Comparison of ENCODE assay signal across 1 cellular context in the genomic region with DNA sequence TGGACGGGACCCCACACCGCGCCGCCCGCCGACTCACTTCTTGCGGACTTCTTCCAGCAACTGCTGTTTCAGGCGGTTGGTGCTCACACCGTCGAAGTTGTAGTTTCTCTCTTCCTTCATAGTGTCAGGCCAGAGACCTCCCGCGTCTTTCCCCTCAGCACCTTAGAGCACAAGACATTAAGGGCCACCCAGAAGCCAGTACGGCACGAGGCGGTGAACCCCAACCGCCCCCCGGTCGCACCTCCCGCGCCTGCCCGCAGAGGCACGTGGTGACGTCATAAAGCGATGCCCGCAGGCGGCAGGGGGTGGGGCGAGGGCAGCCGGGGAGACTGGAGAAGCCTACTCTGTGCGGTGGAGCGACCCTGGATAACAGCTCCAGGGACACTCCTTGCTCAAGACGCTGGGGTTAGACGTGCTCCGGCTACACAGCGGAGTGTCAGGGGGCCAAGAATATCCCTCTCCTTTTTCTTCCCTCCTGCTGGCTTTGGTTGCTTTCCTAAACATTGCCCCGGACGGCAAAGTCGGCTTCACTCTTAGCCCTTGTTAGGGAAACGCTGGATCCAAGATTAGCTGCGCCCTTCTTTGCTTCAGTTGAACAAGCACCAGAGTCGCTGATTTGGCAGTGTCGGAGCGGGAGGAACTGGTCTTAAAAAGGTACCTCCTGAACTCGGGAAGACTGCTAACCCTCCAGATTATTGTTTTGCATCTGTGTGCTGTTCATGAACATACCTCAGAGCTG.
TF ChIP-seq lines count a peak whose summit lies in the region.

A gene (minus strand): TSS at position 215 of the 739 bp plus-strand sequence. CDS start 95 bp downstream, at position 120.

TF ChIP-seq in HEK293, 187 proteins besides CTCF, POLR2A, EP300 and RAD21 (continued from another document and continues in another):
- TF ChIP-seq KLF8 (tag by site-specific recombination; IDR thresholded peaks at IDR 0.05) = 0 out of 2 replicates have a peak, but pooled peaks have one; percentile 54
- peak; percentile 83; the same call in 1 of the 2 replicates for TF ChIP-seq ZBTB48 (tag by site-specific recombination; IDR thresholded peaks at IDR 0.05)
- TF ChIP-seq BCL11B (tag by site-specific recombination; IDR thresholded peaks at IDR 0.05; ENCODE audit: low read depth) = 0 out of 2 replicates have a peak, but pooled peaks have one; percentile 58
- TF ChIP-seq ZNF843 (tag by site-specific recombination; IDR thresholded peaks at IDR 0.05) = peak; percentile 62; the same call in 1 of the 2 replicates
- TF ChIP-seq, protein P1, sequence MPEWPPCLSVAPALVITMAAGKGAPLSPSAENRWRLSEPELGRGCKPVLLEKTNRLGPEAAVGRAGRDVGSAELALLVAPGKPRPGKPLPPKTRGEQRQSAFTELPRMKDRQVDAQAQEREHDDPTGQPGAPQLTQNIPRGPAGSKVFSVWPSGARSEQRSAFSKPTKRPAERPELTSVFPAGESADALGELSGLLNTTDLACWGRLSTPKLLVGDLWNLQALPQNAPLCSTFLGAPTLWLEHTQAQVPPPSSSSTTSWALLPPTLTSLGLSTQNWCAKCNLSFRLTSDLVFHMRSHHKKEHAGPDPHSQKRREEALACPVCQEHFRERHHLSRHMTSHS (tag by site-specific recombination; IDR thresholded peaks at IDR 0.05) = no peak
- no peak for TF ChIP-seq YY2 (tag by site-specific recombination; IDR thresholded peaks at IDR 0.05)
- TF ChIP-seq FEZF1 (tag by site-specific recombination; IDR thresholded peaks at IDR 0.05) = peak; percentile 33
- 0 out of 2 replicates have a peak, but pooled peaks have one; percentile 17 for TF ChIP-seq ZNF660 (tag by site-specific recombination; IDR thresholded peaks at IDR 0.05)
- no peak for TF ChIP-seq ZNF830 (tag by site-specific recombination; IDR thresholded peaks at IDR 0.05; ENCODE audit: low read depth)
- no peak for TF ChIP-seq ZNF184 (tag by site-specific recombination; IDR thresholded peaks at IDR 0.05)
- peak; percentile 93 for TF ChIP-seq ZNF394 (tag by site-specific recombination; IDR thresholded peaks at IDR 0.05; ENCODE audit: borderline replicate concordance)
- TF ChIP-seq, protein P2, sequence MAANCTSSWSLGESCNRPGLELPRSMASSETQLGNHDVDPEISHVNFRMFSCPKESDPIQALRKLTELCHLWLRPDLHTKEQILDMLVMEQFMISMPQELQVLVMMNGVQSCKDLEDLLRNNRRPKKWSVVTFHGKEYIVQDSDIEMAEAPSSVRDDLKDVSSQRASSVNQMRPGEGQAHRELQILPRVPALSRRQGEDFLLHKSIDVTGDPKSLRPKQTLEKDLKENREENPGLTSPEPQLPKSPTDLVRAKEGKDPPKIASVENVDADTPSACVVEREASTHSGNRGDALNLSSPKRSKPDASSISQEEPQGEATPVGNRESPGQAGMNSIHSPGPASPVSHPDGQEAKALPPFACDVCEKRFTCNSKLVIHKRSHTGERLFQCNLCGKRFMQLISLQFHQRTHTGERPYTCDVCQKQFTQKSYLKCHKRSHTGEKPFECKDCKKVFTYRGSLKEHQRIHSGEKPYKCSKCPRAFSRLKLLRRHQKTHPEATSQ (tag by site-specific recombination; IDR thresholded peaks at IDR 0.05) = peak; percentile 37; the same call in 1 of the 2 replicates
- no peak for TF ChIP-seq RBAK (tag by site-specific recombination; IDR thresholded peaks at IDR 0.05)
- TF ChIP-seq ZNF221 (tag by site-specific recombination; IDR thresholded peaks at IDR 0.05; ENCODE audit: borderline replicate concordance) = no peak
- TF ChIP-seq ZNF169 (tag by site-specific recombination; IDR thresholded peaks at IDR 0.05) = no peak
- TF ChIP-seq ZNF404 (tag by site-specific recombination; IDR thresholded peaks at IDR 0.05) = no peak
- TF ChIP-seq, protein P3, sequence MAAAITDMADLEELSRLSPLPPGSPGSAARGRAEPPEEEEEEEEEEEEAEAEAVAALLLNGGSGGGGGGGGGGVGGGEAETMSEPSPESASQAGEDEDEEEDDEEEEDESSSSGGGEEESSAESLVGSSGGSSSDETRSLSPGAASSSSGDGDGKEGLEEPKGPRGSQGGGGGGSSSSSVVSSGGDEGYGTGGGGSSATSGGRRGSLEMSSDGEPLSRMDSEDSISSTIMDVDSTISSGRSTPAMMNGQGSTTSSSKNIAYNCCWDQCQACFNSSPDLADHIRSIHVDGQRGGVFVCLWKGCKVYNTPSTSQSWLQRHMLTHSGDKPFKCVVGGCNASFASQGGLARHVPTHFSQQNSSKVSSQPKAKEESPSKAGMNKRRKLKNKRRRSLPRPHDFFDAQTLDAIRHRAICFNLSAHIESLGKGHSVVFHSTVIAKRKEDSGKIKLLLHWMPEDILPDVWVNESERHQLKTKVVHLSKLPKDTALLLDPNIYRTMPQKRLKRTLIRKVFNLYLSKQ (tag by site-specific recombination; IDR thresholded peaks at IDR 0.05; ENCODE audit: borderline replicate concordance) = no peak
- peak; percentile 84 for TF ChIP-seq KLF9 (tag by site-specific recombination; IDR thresholded peaks at IDR 0.05; ENCODE audit: low read depth)
- TF ChIP-seq ZFP37 (tag by site-specific recombination; IDR thresholded peaks at IDR 0.05) = peak; percentile 91
- TF ChIP-seq, protein P4, sequence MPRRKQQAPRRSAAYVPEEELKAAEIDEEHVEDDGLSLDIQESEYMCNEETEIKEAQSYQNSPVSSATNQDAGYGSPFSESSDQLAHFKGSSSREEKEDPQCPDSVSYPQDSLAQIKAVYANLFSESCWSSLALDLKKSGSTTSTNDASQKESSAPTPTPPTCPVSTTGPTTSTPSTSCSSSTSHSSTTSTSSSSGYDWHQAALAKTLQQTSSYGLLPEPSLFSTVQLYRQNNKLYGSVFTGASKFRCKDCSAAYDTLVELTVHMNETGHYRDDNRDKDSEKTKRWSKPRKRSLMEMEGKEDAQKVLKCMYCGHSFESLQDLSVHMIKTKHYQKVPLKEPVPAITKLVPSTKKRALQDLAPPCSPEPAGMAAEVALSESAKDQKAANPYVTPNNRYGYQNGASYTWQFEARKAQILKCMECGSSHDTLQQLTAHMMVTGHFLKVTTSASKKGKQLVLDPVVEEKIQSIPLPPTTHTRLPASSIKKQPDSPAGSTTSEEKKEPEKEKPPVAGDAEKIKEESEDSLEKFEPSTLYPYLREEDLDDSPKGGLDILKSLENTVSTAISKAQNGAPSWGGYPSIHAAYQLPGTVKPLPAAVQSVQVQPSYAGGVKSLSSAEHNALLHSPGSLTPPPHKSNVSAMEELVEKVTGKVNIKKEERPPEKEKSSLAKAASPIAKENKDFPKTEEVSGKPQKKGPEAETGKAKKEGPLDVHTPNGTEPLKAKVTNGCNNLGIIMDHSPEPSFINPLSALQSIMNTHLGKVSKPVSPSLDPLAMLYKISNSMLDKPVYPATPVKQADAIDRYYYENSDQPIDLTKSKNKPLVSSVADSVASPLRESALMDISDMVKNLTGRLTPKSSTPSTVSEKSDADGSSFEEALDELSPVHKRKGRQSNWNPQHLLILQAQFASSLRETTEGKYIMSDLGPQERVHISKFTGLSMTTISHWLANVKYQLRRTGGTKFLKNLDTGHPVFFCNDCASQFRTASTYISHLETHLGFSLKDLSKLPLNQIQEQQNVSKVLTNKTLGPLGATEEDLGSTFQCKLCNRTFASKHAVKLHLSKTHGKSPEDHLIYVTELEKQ (tag by site-specific recombination; IDR thresholded peaks at IDR 0.05; ENCODE audit: borderline replicate concordance) = no peak
- TF ChIP-seq ZNF311 (tag by site-specific recombination; IDR thresholded peaks at IDR 0.05; ENCODE audit: borderline replicate concordance) = no peak
- no peak for TF ChIP-seq ZNF621 (tag by site-specific recombination; IDR thresholded peaks at IDR 0.05)
- no peak for TF ChIP-seq ZNF19 (tag by site-specific recombination; IDR thresholded peaks at IDR 0.05; ENCODE audit: low read depth)
- no peak for TF ChIP-seq ZNF266 (tag by site-specific recombination; IDR thresholded peaks at IDR 0.05; ENCODE audit: low read depth)
- peak; percentile 89 for TF ChIP-seq ZEB2 (tag by site-specific recombination; IDR thresholded peaks at IDR 0.05)
- TF ChIP-seq, protein P5, sequence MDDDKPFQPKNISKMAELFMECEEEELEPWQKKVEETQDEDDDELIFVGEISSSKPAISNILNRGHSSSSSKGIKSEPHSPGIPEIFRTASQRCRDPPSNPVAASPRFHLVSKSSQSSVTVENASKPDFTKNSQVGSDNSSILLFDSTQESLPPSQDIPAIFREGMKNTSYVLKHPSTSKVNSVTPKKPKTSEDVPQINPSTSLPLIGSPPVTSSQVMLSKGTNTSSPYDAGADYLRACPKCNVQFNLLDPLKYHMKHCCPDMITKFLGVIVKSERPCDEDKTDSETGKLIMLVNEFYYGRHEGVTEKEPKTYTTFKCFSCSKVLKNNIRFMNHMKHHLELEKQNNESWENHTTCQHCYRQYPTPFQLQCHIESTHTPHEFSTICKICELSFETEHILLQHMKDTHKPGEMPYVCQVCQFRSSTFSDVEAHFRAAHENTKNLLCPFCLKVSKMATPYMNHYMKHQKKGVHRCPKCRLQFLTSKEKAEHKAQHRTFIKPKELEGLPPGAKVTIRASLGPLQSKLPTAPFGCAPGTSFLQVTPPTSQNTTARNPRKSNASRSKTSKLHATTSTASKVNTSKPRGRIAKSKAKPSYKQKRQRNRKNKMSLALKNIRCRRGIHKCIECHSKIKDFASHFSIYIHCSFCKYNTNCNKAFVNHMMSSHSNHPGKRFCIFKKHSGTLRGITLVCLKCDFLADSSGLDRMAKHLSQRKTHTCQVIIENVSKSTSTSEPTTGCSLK (tag by site-specific recombination; IDR thresholded peaks at IDR 0.05) = no peak
- peak; percentile 86 for TF ChIP-seq ZNF10 (tag by site-specific recombination; IDR thresholded peaks at IDR 0.05)
- no peak for TF ChIP-seq ZNF664 (tag by site-specific recombination; IDR thresholded peaks at IDR 0.05)
- peak; percentile 87; the same call in 1 of the 2 replicates for TF ChIP-seq ZNF501 (tag by site-specific recombination; IDR thresholded peaks at IDR 0.05)
- TF ChIP-seq ZNF248 (tag by site-specific recombination; IDR thresholded peaks at IDR 0.05) = no peak
- TF ChIP-seq BCL11A (tag by site-specific recombination; IDR thresholded peaks at IDR 0.05; ENCODE audit: low read depth) = 0 out of 2 replicates have a peak, but pooled peaks have one; percentile 13
- no peak for TF ChIP-seq ZNF138 (tag by site-specific recombination; IDR thresholded peaks at IDR 0.05; ENCODE audit: borderline replicate concordance)
- TF ChIP-seq KLF1 (tag by site-specific recombination; IDR thresholded peaks at IDR 0.05) = peak; percentile 51; the same call in 1 of the 2 replicates
- TF ChIP-seq, protein P6, sequence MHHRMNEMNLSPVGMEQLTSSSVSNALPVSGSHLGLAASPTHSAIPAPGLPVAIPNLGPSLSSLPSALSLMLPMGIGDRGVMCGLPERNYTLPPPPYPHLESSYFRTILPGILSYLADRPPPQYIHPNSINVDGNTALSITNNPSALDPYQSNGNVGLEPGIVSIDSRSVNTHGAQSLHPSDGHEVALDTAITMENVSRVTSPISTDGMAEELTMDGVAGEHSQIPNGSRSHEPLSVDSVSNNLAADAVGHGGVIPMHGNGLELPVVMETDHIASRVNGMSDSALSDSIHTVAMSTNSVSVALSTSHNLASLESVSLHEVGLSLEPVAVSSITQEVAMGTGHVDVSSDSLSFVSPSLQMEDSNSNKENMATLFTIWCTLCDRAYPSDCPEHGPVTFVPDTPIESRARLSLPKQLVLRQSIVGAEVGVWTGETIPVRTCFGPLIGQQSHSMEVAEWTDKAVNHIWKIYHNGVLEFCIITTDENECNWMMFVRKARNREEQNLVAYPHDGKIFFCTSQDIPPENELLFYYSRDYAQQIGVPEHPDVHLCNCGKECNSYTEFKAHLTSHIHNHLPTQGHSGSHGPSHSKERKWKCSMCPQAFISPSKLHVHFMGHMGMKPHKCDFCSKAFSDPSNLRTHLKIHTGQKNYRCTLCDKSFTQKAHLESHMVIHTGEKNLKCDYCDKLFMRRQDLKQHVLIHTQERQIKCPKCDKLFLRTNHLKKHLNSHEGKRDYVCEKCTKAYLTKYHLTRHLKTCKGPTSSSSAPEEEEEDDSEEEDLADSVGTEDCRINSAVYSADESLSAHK (tag by site-specific recombination; IDR thresholded peaks at IDR 0.05) = peak; percentile 78
- TF ChIP-seq ZNF558 (tag by site-specific recombination; IDR thresholded peaks at IDR 0.05) = no peak
- TF ChIP-seq, protein P7, sequence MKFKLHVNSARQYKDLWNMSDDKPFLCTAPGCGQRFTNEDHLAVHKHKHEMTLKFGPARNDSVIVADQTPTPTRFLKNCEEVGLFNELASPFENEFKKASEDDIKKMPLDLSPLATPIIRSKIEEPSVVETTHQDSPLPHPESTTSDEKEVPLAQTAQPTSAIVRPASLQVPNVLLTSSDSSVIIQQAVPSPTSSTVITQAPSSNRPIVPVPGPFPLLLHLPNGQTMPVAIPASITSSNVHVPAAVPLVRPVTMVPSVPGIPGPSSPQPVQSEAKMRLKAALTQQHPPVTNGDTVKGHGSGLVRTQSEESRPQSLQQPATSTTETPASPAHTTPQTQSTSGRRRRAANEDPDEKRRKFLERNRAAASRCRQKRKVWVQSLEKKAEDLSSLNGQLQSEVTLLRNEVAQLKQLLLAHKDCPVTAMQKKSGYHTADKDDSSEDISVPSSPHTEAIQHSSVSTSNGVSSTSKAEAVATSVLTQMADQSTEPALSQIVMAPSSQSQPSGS (tag by site-specific recombination; IDR thresholded peaks at IDR 0.05; ENCODE audit: low read depth) = peak; percentile 99
- peak; percentile 61 for TF ChIP-seq SP3 (tag by site-specific recombination; IDR thresholded peaks at IDR 0.05)
- TF ChIP-seq, protein P8, sequence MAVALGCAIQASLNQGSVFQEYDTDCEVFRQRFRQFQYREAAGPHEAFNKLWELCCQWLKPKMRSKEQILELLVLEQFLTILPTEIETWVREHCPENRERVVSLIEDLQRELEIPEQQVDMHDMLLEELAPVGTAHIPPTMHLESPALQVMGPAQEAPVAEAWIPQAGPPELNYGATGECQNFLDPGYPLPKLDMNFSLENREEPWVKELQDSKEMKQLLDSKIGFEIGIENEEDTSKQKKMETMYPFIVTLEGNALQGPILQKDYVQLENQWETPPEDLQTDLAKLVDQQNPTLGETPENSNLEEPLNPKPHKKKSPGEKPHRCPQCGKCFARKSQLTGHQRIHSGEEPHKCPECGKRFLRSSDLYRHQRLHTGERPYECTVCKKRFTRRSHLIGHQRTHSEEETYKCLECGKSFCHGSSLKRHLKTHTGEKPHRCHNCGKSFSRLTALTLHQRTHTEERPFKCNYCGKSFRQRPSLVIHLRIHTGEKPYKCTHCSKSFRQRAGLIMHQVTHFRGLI (tag by site-specific recombination; IDR thresholded peaks at IDR 0.05) = no peak
- peak; percentile 76 for TF ChIP-seq SP7 (tag by site-specific recombination; IDR thresholded peaks at IDR 0.05)
- TF ChIP-seq ZBTB1 (tag by site-specific recombination; IDR thresholded peaks at IDR 0.05) = peak; percentile 89; the same call in 1 of the 2 replicates
- no peak for TF ChIP-seq ZNF350 (tag by site-specific recombination; IDR thresholded peaks at IDR 0.05)
- TF ChIP-seq ZNF530 (tag by site-specific recombination; IDR thresholded peaks at IDR 0.05; ENCODE audit: low read depth) = no peak
